Comparison of ENCODE assay signal across 21 cellular contexts in genomic region chr6:80126657-80127350, GRCh38. TPM values are rescaled to one million over a fixed set of nuclear protein-coding genes. Genes with fewer than 3 reads are reported as not detected.
A peak's percentile ranks its signal among the peaks of the same experiment; 100 is the strongest.
DNase-seq lines count a peak whose midpoint lies in the region; ATAC-seq, FAIRE-seq and TF ChIP-seq lines count a peak whose summit lies in the region.
"Had no signal": no experiment of that assay in that cellular context is flagged by ENCODE, and none has a peak within 500 bp of the region (broad histone marks: within the 10 kb centered on the region; RNA-seq: fewer than 3 reads in every experiment).

No MANE protein-coding gene starts in this region.

- H3K36me3 Mint-ChIP-seq in T-cell, result peaks cover 40% of the 10 kb centered on the region

- H4K8ac ChIP-seq in mesenchymal stem cell (ENCODE audit: low read length), result no peak overlapping the region

- no peak overlapping the region for H2BK120ac ChIP-seq in mesenchymal stem cell (ENCODE audit: low read depth, low read length)

- CTCF ChIA-PET in T-cell (lab: Charles Lee), result no interaction called here

- intact Hi-C loops in colonic mucosa (cut with DNase I), result no loop called here

- H3K27me3 ChIP-seq in colonic mucosa (no peaks in the 10 kb centered on the region), mesenchymal stem cell (ENCODE audit: control insufficient read depth in 1 of 2, insufficient read depth in 1 of 2, low read length in 2 of 2) (no peaks in the 10 kb centered on the region), small intestine (ENCODE audit: control insufficient read depth in 2 of 2, insufficient read depth in 2 of 2, low read length in 2 of 2) (no peaks in the 10 kb centered on the region)
- H3K27me3 ChIP-seq: MG63 had no signal

- H3K14ac ChIP-seq in mesenchymal stem cell (ENCODE audit: low read length in 2 of 2), result no peak overlapping the region

- H3K4me1 Mint-ChIP-seq in T-cell, result peaks cover 9 to 21% (median 11%) of the 10 kb centered on the region in 3 donors

- H3K9ac ChIP-seq in colonic mucosa (ENCODE audit: low read depth in 2 of 2, low read length in 2 of 2), result no peak overlapping the region
- H3K9ac ChIP-seq in mesenchymal stem cell (ENCODE audit: low read length), result no peak overlapping the region

- no peak overlapping the region for H3K4ac ChIP-seq in mesenchymal stem cell (ENCODE audit: low read depth in 1 of 2, low read length in 2 of 2)

- DNase-seq in DMS53 treated with DMSO at 0.1 percent for 48 hours (lab: John Stamatoyannopoulos, UW; ENCODE audit: unreplicated experiment) (peak; percentile 21), colonic mucosa (peak; percentile 46), mesenchymal stem cell (no peak), small intestine (peak; percentile 91), RCC 7860 (ENCODE audit: low spot score) (no peak), T-cell (no peak), hippocampal formation (lab: John Stamatoyannopoulos, UW) (no peak)
- DNase-seq: ACHN; CD4-positive, alpha-beta memory T cell; DMS 273 treated with DMSO at 0.1 percent for 48 hours; HFFc6; KG1; MG63; NCI-H1105; NCI-H1694 treated with DMSO at 0.1 percent for 48 hours; NCI-H446 treated with DMSO at 0.1 percent for 48 hours; NCI-H774; SHP77 treated with DMSO at 0.1 percent for 48 hours had no signal

- H3K4me2 ChIP-seq in mesenchymal stem cell (ENCODE audit: low read length, poor library complexity, severe bottlenecking), result no peak overlapping the region

- peak overlapping the region; percentile 11 for H2AK5ac ChIP-seq in mesenchymal stem cell (ENCODE audit: low read length, severe bottlenecking)

- no peak overlapping the region for H3K23ac ChIP-seq in mesenchymal stem cell (ENCODE audit: low read length in 2 of 2)

- WGBS in mesenchymal stem cell, result 66% methylated on average over 3 of the region's 5 CpGs
- WGBS in small intestine, 3 donors, result 38 to 78% (median 62%) methylated on average over 5 of the region's 5 CpGs

- H3K18ac ChIP-seq in mesenchymal stem cell (ENCODE audit: low read depth in 1 of 2, low read length in 2 of 2), result no peak overlapping the region

- ATAC-seq in T-cell (replicated peaks in 1 of 4), result no peak
- ATAC-seq: GM12878, Panc1 had no signal

- no peaks in the 10 kb centered on the region for H3K36me3 ChIP-seq in colonic mucosa
- H3K36me3 ChIP-seq in mesenchymal stem cell (ENCODE audit: control insufficient read depth in 1 of 2, insufficient read depth in 2 of 2, low read depth in 1 of 2, low read length in 2 of 2), result peaks cover 0 to 13% of the 10 kb centered on the region in 2 experiments
- no peaks in the 10 kb centered on the region for H3K36me3 ChIP-seq in small intestine (ENCODE audit: control insufficient read depth in 2 of 2, insufficient read depth in 2 of 2, low read length in 2 of 2)

- H3K4me3 Mint-ChIP-seq in T-cell, result no peak overlapping the region
- H3K4me3 Mint-ChIP-seq: CD4-positive, alpha-beta memory T cell; HFFc6 had no signal

- H4K91ac ChIP-seq in mesenchymal stem cell (ENCODE audit: low read length), result no peak overlapping the region

- H3K27me3 Mint-ChIP-seq in T-cell, result no peaks in the 10 kb centered on the region
- H3K27me3 Mint-ChIP-seq: CD4-positive, alpha-beta memory T cell had no signal

- H3K4me3 ChIP-seq in colonic mucosa, result no peak overlapping the region
- no peak overlapping the region for H3K4me3 ChIP-seq in mesenchymal stem cell (ENCODE audit: insufficient read depth in 1 of 2, low read depth in 1 of 2, low read length in 2 of 2)
- no peak overlapping the region for H3K4me3 ChIP-seq in small intestine (ENCODE audit: low read depth in 1 of 2, low read length in 2 of 2)
- H3K4me3 ChIP-seq: GM12878, MG63 had no signal

- H2BK5ac ChIP-seq in mesenchymal stem cell (ENCODE audit: low read depth, low read length, poor library complexity, severe bottlenecking), result no peak overlapping the region

- POLR2A ChIA-PET in T-cell (lab: Charles Lee), result no interaction called here

- H3K9me3 Mint-ChIP-seq in T-cell, result no peaks in the 10 kb centered on the region

- H2BK15ac ChIP-seq in mesenchymal stem cell (ENCODE audit: low read depth, poor library complexity, severe bottlenecking), result no peak overlapping the region

- peak overlapping the region; percentile 7 for H3K27ac ChIP-seq in colonic mucosa
- H3K27ac ChIP-seq in mesenchymal stem cell (ENCODE audit: low read length, poor library complexity, severe bottlenecking), result no peak overlapping the region
- peak overlapping the region in 1 of 2 donors; percentile 57 for H3K27ac ChIP-seq in small intestine (ENCODE audit: low read depth in 1 of 2, low read length in 1 of 2)

- H3K79me1 ChIP-seq in mesenchymal stem cell (replicated peaks; ENCODE audit: low read length, poor library complexity, severe bottlenecking), result peaks cover 9% of the 10 kb centered on the region

- H3K4me1 ChIP-seq in colonic mucosa (no peaks in the 10 kb centered on the region), mesenchymal stem cell (ENCODE audit: control insufficient read depth, insufficient read depth, low read depth, low read length) (peaks cover 3% of the 10 kb centered on the region), small intestine (ENCODE audit: control insufficient read depth in 2 of 2, insufficient read depth in 1 of 2, low read depth in 1 of 2, low read length in 1 of 2) (peaks cover 0 to 3% of the 10 kb centered on the region in 2 donors)

- H3K9me3 ChIP-seq in colonic mucosa (no peaks in the 10 kb centered on the region), mesenchymal stem cell (ENCODE audit: control insufficient read depth, low read length) (no peaks in the 10 kb centered on the region), small intestine (ENCODE audit: control insufficient read depth, low read depth) (no peaks in the 10 kb centered on the region)
- H3K9me3 ChIP-seq: MG63 had no signal

- FAIRE-seq in small intestine (lab: Jason Lieb, UNC) (no peak), RCC 7860 (lab: Jason Lieb, UNC) (no peak)
- FAIRE-seq: GM12878, H1 had no signal

- no peak for TF ChIP-seq CTCF in colonic mucosa (IDR thresholded peaks at IDR 0.05)

- H2BK12ac ChIP-seq in mesenchymal stem cell (ENCODE audit: low read length in 2 of 2), result peak overlapping the region in 1 of 2 experiments; percentile 79

- no peak overlapping the region for H3K27ac Mint-ChIP-seq in T-cell
- H3K27ac Mint-ChIP-seq: CD4-positive, alpha-beta memory T cell; HFFc6 had no signal

- no peak overlapping the region for H2AFZ ChIP-seq in mesenchymal stem cell (ENCODE audit: low read depth, low read length)

RNA-seq across cellular contexts. Expression of gene BCKDHB, which starts 20.3 kb away (rescaled TPM):
- total RNA-seq in colonic mucosa (10 to 100 TPM; 27.4 to 47.1 TPM), T-cell (10 to 100 TPM; 14.1 to 18.7 (median 15.2) TPM)
- 13.8 TPM for polyA plus RNA-seq in mesenchymal stem cell (2013, experiment 1 of 2)
- 13.5 TPM for polyA plus RNA-seq in mesenchymal stem cell (2013, experiment 2 of 2)
- 10 to 100 TPM; 13.0 to 16.2 (median 13.4) TPM for polyA plus RNA-seq in small intestine

Comparison
In these comparisons a context has a peak if more than half of its experiments do, and no peak if none do; other contexts are left out.
1. DNase-seq: peak in DMS53 treated with DMSO at 0.1 percent for 48 hours (single experiment), colonic mucosa (single experiment) and small intestine (single experiment); none in mesenchymal stem cell (single experiment), RCC 7860 (single experiment), T-cell (0 of 34) and hippocampal formation (0 of 2).